In the genomic region with DNA sequence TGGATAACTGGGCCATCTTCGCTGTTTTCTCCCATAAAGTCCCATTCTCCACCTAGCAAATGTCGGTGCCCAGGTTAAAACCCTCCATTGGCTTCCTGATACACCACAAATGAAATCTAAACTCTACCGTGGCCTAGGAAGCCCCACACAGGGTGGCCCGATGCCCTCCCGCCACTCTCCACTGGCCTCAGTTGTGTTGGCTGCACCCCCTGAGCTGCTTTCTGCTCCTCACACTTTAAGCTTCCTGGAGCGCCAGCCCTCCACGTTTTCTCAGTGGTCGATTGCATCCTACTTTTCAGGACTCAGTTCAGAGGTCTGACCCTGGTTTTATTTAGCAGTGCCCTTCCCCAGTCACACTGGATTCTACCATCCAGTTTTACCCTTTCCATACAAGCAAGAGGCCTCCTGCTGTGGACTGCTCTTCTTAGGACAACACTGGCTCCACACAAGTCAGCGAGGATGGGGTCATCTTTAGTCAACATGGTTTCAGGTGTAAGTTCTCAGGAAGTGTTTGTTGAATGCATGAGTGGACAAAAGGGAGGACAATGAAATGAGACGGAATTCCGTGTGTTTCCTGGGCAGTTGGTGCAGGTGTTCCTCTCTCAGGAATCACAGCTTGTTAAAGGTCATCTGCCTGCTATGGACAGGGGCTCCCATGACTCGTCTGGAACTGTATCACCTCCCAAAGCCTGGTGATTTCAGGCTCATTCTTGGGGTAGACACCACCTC, we compare ENCODE assay signal across 22 cellular contexts.
DNase-seq lines count a peak whose midpoint lies in the region; ATAC-seq and TF ChIP-seq lines count a peak whose summit lies in the region.
"Had no signal": no experiment of that assay in that cellular context is flagged by ENCODE, and none has a peak within 500 bp of the region (broad histone marks: within the 10 kb centered on the region; RNA-seq: fewer than 3 reads in every experiment).

No MANE protein-coding gene starts in this region.

- H3K4me1 ChIP-seq in right atrium auricular region (peaks cover 0 to 11% of the 10 kb centered on the region in 2 donors), RWPE2 (ENCODE audit: insufficient read depth, poor library complexity, severe bottlenecking) (peaks cover 17% of the 10 kb centered on the region), hepatocyte (ENCODE audit: insufficient read depth) (no peaks in the 10 kb centered on the region)
- H3K4me1 ChIP-seq: SJSA1 had no signal

- H3K4me3 Mint-ChIP-seq in stimulated activated memory B cell treated with anti-CD40 and anti-IgM and Interleukin-4, amounts not matched to agents 10 μg/mL and 1 μg/mL and 100 μg/mL, for 72 hours: no peak overlapping the region
- H3K4me3 Mint-ChIP-seq: nephron had no signal

- intact Hi-C loops in left cardiac atrium (cut with DNase I): loop anchor here in 1 of 2 donors (5.0 kb wide), 1 partner anchor 961 kb away; no protein-coding TSS in a partner anchor

- peaks cover 32% of the 10 kb centered on the region for H3K36me3 Mint-ChIP-seq in stimulated activated memory B cell treated with anti-CD40 and anti-IgM and Interleukin-4, amounts not matched to agents 10 μg/mL and 1 μg/mL and 100 μg/mL, for 72 hours

- H3K27ac ChIP-seq in right atrium auricular region: no peak overlapping the region
- H3K27ac ChIP-seq in RWPE2 (ENCODE audit: poor library complexity, severe bottlenecking): no peak overlapping the region
- no peak overlapping the region for H3K27ac ChIP-seq in hepatocyte
- H3K27ac ChIP-seq: C4-2B, dorsolateral prefrontal cortex, parathyroid adenoma, SJSA1 had no signal

- no peak overlapping the region for H2AFZ ChIP-seq in hepatocyte
- H2AFZ ChIP-seq: parathyroid adenoma had no signal

- H3K27ac Mint-ChIP-seq in stimulated activated memory B cell treated with anti-CD40 and anti-IgM and Interleukin-4, amounts not matched to agents 10 μg/mL and 1 μg/mL and 100 μg/mL, for 72 hours: peak overlapping the region; percentile 75
- H3K27ac Mint-ChIP-seq: nephron had no signal

- H3K36me3 ChIP-seq in right atrium auricular region (no peaks in the 10 kb centered on the region), RWPE2 (ENCODE audit: low read depth) (peaks cover 92% of the 10 kb centered on the region), hepatocyte (replicated peaks; ENCODE audit: insufficient read depth, low read depth) (no peaks in the 10 kb centered on the region)
- H3K36me3 ChIP-seq: SJSA1 had no signal

- H3K79me2 ChIP-seq in hepatocyte: no peaks in the 10 kb centered on the region
- H3K79me2 ChIP-seq: parathyroid adenoma had no signal

- no peak overlapping the region for H3K4me2 ChIP-seq in hepatocyte

- H3K9me3 ChIP-seq in right atrium auricular region (no peaks in the 10 kb centered on the region), RWPE2 (ENCODE audit: severe bottlenecking) (no peaks in the 10 kb centered on the region), hepatocyte (ENCODE audit: low read depth) (no peaks in the 10 kb centered on the region)
- H3K9me3 ChIP-seq: SJSA1 had no signal

- H3K9me3 Mint-ChIP-seq in stimulated activated memory B cell treated with anti-CD40 and anti-IgM and Interleukin-4, amounts not matched to agents 10 μg/mL and 1 μg/mL and 100 μg/mL, for 72 hours: no peaks in the 10 kb centered on the region
- H3K9me3 Mint-ChIP-seq: nephron had no signal

- TF ChIP-seq CTCF in right atrium auricular region (IDR thresholded peaks at IDR 0.05) (no peak), RWPE2 (IDR thresholded peaks at IDR 0.05; ENCODE audit: poor library complexity, severe bottlenecking) (no peak), hepatocyte (IDR thresholded peaks at IDR 0.05; ENCODE audit: poor library complexity) (no peak)

- H3K9me2 ChIP-seq in hepatocyte (replicated peaks; ENCODE audit: insufficient read depth): no peaks in the 10 kb centered on the region

- peak; percentile 55 for DNase-seq in right atrium auricular region (ENCODE audit: low spot score)
- no peak for DNase-seq in left cardiac atrium
- DNase-seq in RWPE2 (ENCODE audit: low spot score): peak; percentile 57
- DNase-seq in ecto neural progenitor cell (ENCODE audit: low spot score): peak; percentile 13
- DNase-seq in germinal center (ENCODE audit: low spot score): no peak
- no peak for DNase-seq in hepatocyte (ENCODE audit: low spot score)
- no peak for DNase-seq in RKO (ENCODE audit: low spot score)
- DNase-seq: activated CD4-positive, CD25-positive, alpha-beta regulatory T cell treated with anti-CD3 and anti-CD28 coated beads, Interleukin-2, amount 50 U/mL, for 72 hours; central memory CD4-positive, alpha-beta T cell; dorsolateral prefrontal cortex; islet precursor cell; KG1; midbrain; MM.1S; NCI-H1436; NCI-H2081 treated with DMSO at 0.1 percent for 48 hours; NCI-H748 treated with DMSO at 0.1 percent for 48 hours had no signal

- ATAC-seq in left cardiac atrium (no peak), RWPE2 (ENCODE audit: low read depth) (no peak)
- no peak for ATAC-seq in stimulated activated memory B cell treated with anti-CD40 and anti-IgM and Interleukin-4, amounts not matched to agents 10 μg/mL and 1 μg/mL and 100 μg/mL, for 72 hours

- no peaks in the 10 kb centered on the region for H3K27me3 Mint-ChIP-seq in stimulated activated memory B cell treated with anti-CD40 and anti-IgM and Interleukin-4, amounts not matched to agents 10 μg/mL and 1 μg/mL and 100 μg/mL, for 72 hours

- H3K27me3 ChIP-seq in right atrium auricular region (no peaks in the 10 kb centered on the region), RWPE2 (ENCODE audit: insufficient read depth, poor library complexity, severe bottlenecking) (no peaks in the 10 kb centered on the region), hepatocyte (no peaks in the 10 kb centered on the region)
- H3K27me3 ChIP-seq: dorsolateral prefrontal cortex, SJSA1 had no signal

- H4K20me1 ChIP-seq in hepatocyte (ENCODE audit: insufficient read depth, poor library complexity, severe bottlenecking): no peaks in the 10 kb centered on the region

- WGBS in hepatocyte (ENCODE audit: low lambda C conversion rate, missing lambda C conversion rate): 95% methylated on average over 12 of the region's 12 CpGs

- peaks cover 25% of the 10 kb centered on the region for H3K4me1 Mint-ChIP-seq in stimulated activated memory B cell treated with anti-CD40 and anti-IgM and Interleukin-4, amounts not matched to agents 10 μg/mL and 1 μg/mL and 100 μg/mL, for 72 hours

- H3K4me3 ChIP-seq in right atrium auricular region (no peak overlapping the region), RWPE2 (ENCODE audit: severe bottlenecking) (no peak overlapping the region), hepatocyte (no peak overlapping the region)
- H3K4me3 ChIP-seq: dorsolateral prefrontal cortex, SJSA1 had no signal

Comparison
In these comparisons a context has a peak if more than half of its experiments do, and no peak if none do; other contexts are left out.
1. DNase-seq: peak in right atrium auricular region (single experiment), RWPE2 (single experiment) and ecto neural progenitor cell (single experiment); none in left cardiac atrium (single experiment), germinal center (single experiment), hepatocyte (single experiment) and RKO (single experiment).